ENCODE assay signal across 16 cellular contexts in genomic region chr1:205701891-205702290, GRCh38.
"Had no signal": no experiment of that assay in that cellular context is flagged by ENCODE, and none has a peak within 500 bp of the region (broad histone marks: within the 10 kb centered on the region; RNA-seq: fewer than 3 reads in every experiment).

No MANE protein-coding gene starts in this region.

- H3K4me3 Mint-ChIP-seq: activated naive CD4-positive, alpha-beta T cell treated with anti-CD3 and anti-CD28 coated beads, Interleukin-2, amount 10 ng/mL, durations not matched to agents 7 days and 5 days; memory B cell; T-helper 2 cell treated with Interferon-gamma antibody and Interleukin-4, amounts not matched to agents 5 μg/mL and 100 μg/mL, for 36 hours had no signal

- H3K4me3 ChIP-seq: colonic mucosa, esophagus squamous epithelium, left lung, ovary, sigmoid colon, thoracic aorta, upper lobe of right lung had no signal

- FAIRE-seq: keratinocyte had no signal

- H3K36me3 Mint-ChIP-seq: memory B cell had no signal

- H3K27me3 ChIP-seq: colonic mucosa, esophagus squamous epithelium, ovary, sigmoid colon, upper lobe of right lung had no signal

- H3K9me3 Mint-ChIP-seq: activated naive CD4-positive, alpha-beta T cell treated with anti-CD3 and anti-CD28 coated beads, Interleukin-2, amount 10 ng/mL, durations not matched to agents 7 days and 5 days; memory B cell; T-helper 2 cell treated with Interferon-gamma antibody and Interleukin-4, amounts not matched to agents 5 μg/mL and 100 μg/mL, for 36 hours had no signal

- H3K27me3 Mint-ChIP-seq: memory B cell had no signal

- DNase-seq: activated CD4-positive, alpha-beta T cell treated with anti-CD3 and anti-CD28 coated beads for 1 hour; activated CD4-positive, alpha-beta T cell treated with anti-CD3 and anti-CD28 coated beads, Interleukin-2, amount 50 U/mL, for 4 hours; activated naive CD4-positive, alpha-beta T cell treated with anti-CD3 and anti-CD28 coated beads, Interleukin-2, amount 10 ng/mL, durations not matched to agents 7 days and 5 days; activated T-cell treated with anti-CD3 and anti-CD28 coated beads, Interleukin-2, amount 50 U/mL, for 1 hour; colonic mucosa; esophagus squamous epithelium; left lung; ovary; sigmoid colon; stimulated activated CD4-positive, alpha-beta T cell treated with anti-CD3 and anti-CD28 coated beads, Interleukin-12 subunit alpha, Interleukin-12 subunit beta, amount 100 ng/mL, for 4 hours; stimulated activated CD4-positive, alpha-beta T cell treated with anti-CD3 and anti-CD28 coated beads, Interleukin-2, amount 100 ng/mL, for 24 hours; upper lobe of right lung had no signal

- H3K4me1 ChIP-seq: colonic mucosa, sigmoid colon had no signal

- H3K27ac Mint-ChIP-seq: activated naive CD4-positive, alpha-beta T cell treated with anti-CD3 and anti-CD28 coated beads, Interleukin-2, amount 10 ng/mL, durations not matched to agents 7 days and 5 days; memory B cell; T-helper 2 cell treated with Interferon-gamma antibody and Interleukin-4, amounts not matched to agents 5 μg/mL and 100 μg/mL, for 36 hours had no signal

- H3K27ac ChIP-seq: colonic mucosa, esophagus squamous epithelium, left lung, ovary, sigmoid colon, thoracic aorta, upper lobe of right lung had no signal

- H3K36me3 ChIP-seq: colonic mucosa, ovary, sigmoid colon, thoracic aorta, upper lobe of right lung had no signal

- H3K9me3 ChIP-seq: colonic mucosa, esophagus squamous epithelium, left lung, ovary, sigmoid colon, thoracic aorta, upper lobe of right lung had no signal
